In the genomic region with DNA sequence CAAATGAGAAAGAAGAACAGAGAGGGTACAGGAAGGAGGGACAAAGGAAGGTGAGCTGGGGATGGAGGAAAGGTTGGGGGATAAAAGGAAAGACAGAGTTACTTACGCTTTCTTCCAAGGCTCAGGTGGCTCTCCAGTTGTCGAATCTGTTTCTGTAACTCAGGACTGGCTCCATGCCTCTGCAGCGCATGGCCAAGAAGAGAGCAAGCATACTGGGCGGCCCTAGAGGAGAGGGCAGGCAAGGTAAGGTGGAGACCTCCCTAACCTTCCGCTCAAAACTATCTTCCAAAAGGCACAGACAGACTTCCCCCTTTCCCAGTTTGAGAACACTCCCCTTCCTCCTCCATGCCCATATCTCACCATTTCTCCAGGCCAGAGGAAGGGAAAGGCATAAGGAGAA, we compare ENCODE assay signal across 8 cellular contexts. TPM values are rescaled to one million over a fixed set of nuclear protein-coding genes. Genes with fewer than 3 reads are reported as not detected.
DNase-seq lines count a peak whose midpoint lies in the region; TF ChIP-seq lines count a peak whose summit lies in the region.

No MANE protein-coding gene starts in this region.

- peak overlapping the region; percentile 73 for H3K4me3 ChIP-seq in HAP-1
- peak overlapping the region; percentile 76; the same call in 1 of the 2 replicates for H3K4me3 ChIP-seq in iPS DF 6.9 (ENCODE audit: low read length)
- peak overlapping the region; percentile 82 to 92 (median 88) for H3K4me3 ChIP-seq in spleen

- CTCF ChIA-PET in activated CD4-positive, alpha-beta memory T cell treated with anti-CD3 and anti-CD28 coated beads for 36 hours (lab: Charles Lee): interaction anchor here (2.1 kb wide), 1 partner anchor 41 kb away, joined by 7 read pairs; the partner anchor contains the start of gene LIX1L

- DNase-seq in HAP-1 (ENCODE audit: low spot score in 2 of 2) (no peak), iPS DF 6.9 (ENCODE audit: low read depth, low spot score) (no peak), spleen (no peak), hippocampal formation (lab: John Stamatoyannopoulos, UW) (no peak), COR-L47 (lab: John Stamatoyannopoulos, UW) (no peak), head of caudate nucleus (no peak)
- no peak for DNase-seq in activated CD4-positive, alpha-beta memory T cell treated with anti-CD3 and anti-CD28 coated beads for 36 hours
- DNase-seq in activated effector memory CD4-positive, alpha-beta T cell treated with anti-CD3 and anti-CD28 coated beads, Interleukin-2, amount 50 U/mL, for 16 hours: no peak

- peaks cover 15% of the 10 kb centered on the region for H3K36me3 Mint-ChIP-seq in activated CD4-positive, alpha-beta memory T cell treated with anti-CD3 and anti-CD28 coated beads for 36 hours

- no peaks in the 10 kb centered on the region for H3K9me3 ChIP-seq in HAP-1
- no peaks in the 10 kb centered on the region for H3K9me3 ChIP-seq in iPS DF 6.9 (ENCODE audit: control insufficient read depth, insufficient read depth, low read length)
- H3K9me3 ChIP-seq in spleen: no peaks in the 10 kb centered on the region

- H3K36me3 ChIP-seq in HAP-1 (replicated peaks) (peaks cover 14% of the 10 kb centered on the region), iPS DF 6.9 (ENCODE audit: control insufficient read depth, insufficient read depth, low read length) (no peaks in the 10 kb centered on the region), spleen (peaks cover 0 to 57% (median 27%) of the 10 kb centered on the region in 6 donors)

- H3K27me3 Mint-ChIP-seq in activated CD4-positive, alpha-beta memory T cell treated with anti-CD3 and anti-CD28 coated beads for 36 hours: no peaks in the 10 kb centered on the region

- no peak for TF ChIP-seq CTCF in spleen (IDR thresholded peaks at IDR 0.05 in 8 of 11, conservative IDR thresholded peaks at IDR 0.05 in 3 of 11)

- H3K27ac ChIP-seq in iPS DF 6.9 (ENCODE audit: low read length) (no peak overlapping the region), spleen (peak overlapping the region in 7 of 8 donors; percentile 84 to 93 (median 93))

- H3K4me1 ChIP-seq in HAP-1 (peaks cover 8% of the 10 kb centered on the region), iPS DF 6.9 (ENCODE audit: control insufficient read depth, insufficient read depth, low read length) (peaks cover 3% of the 10 kb centered on the region; the same call in 1 of the 2 replicates), spleen (peaks cover 10 to 63% (median 34%) of the 10 kb centered on the region in 6 donors)

- intact Hi-C loops in activated CD4-positive, alpha-beta memory T cell treated with anti-CD3 and anti-CD28 coated beads for 36 hours (cut with micrococcal nuclease): loop anchor here (5.0 kb wide), 2 partner anchors 90 to 120 kb away; no protein-coding TSS in a partner anchor
- intact Hi-C loops in spleen (cut with DNase I; ENCODE audit: low total_unique reads) (no loop called here), head of caudate nucleus (cut with DNase I) (no loop called here)

- POLR2A ChIA-PET in activated CD4-positive, alpha-beta memory T cell treated with anti-CD3 and anti-CD28 coated beads for 36 hours (lab: Charles Lee): interaction anchor here (1.6 to 3.3 kb wide), 4 partner anchors 10 to 134 kb away, joined by 5 to 35 read pairs (median 16); partner anchors contain the start of genes LIX1L, PIAS3 and RBM8A

- peak overlapping the region; percentile 96 for H3K27ac Mint-ChIP-seq in activated CD4-positive, alpha-beta memory T cell treated with anti-CD3 and anti-CD28 coated beads for 36 hours

- no CpG with 5 or more reads among the region's 5 CpGs for WGBS in iPS DF 6.9 (ENCODE audit: insufficient coverage, insufficient read length)
- 73 to 89% (median 84%) methylated on average over 5 of the region's 5 CpGs for WGBS in spleen, 5 donors

- no peaks in the 10 kb centered on the region for H3K9me3 Mint-ChIP-seq in activated CD4-positive, alpha-beta memory T cell treated with anti-CD3 and anti-CD28 coated beads for 36 hours

- peaks cover 47% of the 10 kb centered on the region for H3K4me1 Mint-ChIP-seq in activated CD4-positive, alpha-beta memory T cell treated with anti-CD3 and anti-CD28 coated beads for 36 hours (ENCODE audit: low read depth)

- TF ChIP-seq POLR2A in spleen (IDR thresholded peaks at IDR 0.05): no peak

- in situ Hi-C loops in HAP-1 (cut with MboI; ENCODE audit: low sequenced_read_pairs): no loop called here

- peak overlapping the region; percentile 90 for H3K4me3 Mint-ChIP-seq in activated CD4-positive, alpha-beta memory T cell treated with anti-CD3 and anti-CD28 coated beads for 36 hours

- no peaks in the 10 kb centered on the region for H3K27me3 ChIP-seq in HAP-1 (ENCODE audit: low read depth)
- no peaks in the 10 kb centered on the region for H3K27me3 ChIP-seq in iPS DF 6.9 (ENCODE audit: control insufficient read depth, insufficient read depth, low read length)
- H3K27me3 ChIP-seq in spleen (replicated peaks in 1 of 7): no peaks in the 10 kb centered on the region

RNA-seq across cellular contexts. Expression of gene PEX11B, which starts 0.9 kb away (rescaled TPM):
- total RNA-seq in activated CD4-positive, alpha-beta memory T cell treated with anti-CD3 and anti-CD28 coated beads for 36 hours: 10 to 100 TPM; 22.8 to 25.6 TPM
- total RNA-seq in spleen: 10 to 100 TPM; 23.4 to 35.4 (median 32.3) TPM
- 10 to 100 TPM; 20.3 to 28.0 (median 26.7) TPM for polyA plus RNA-seq in spleen

RNA-seq across cellular contexts. Expression of gene ITGA10, which starts 7.7 kb away (rescaled TPM):
- total RNA-seq in activated CD4-positive, alpha-beta memory T cell treated with anti-CD3 and anti-CD28 coated beads for 36 hours: 1 to 10 TPM; 1.0 to 1.1 TPM
- 1 to 10 TPM in 6 of 7 donors, under 1 TPM in 1; 0.69 to 5.3 (median 3.0) TPM for total RNA-seq in spleen
- polyA plus RNA-seq in spleen: 1 to 10 TPM; 1.0 to 2.1 (median 2.0) TPM

RNA-seq across cellular contexts. Expression of gene RBM8A, which starts 9.7 kb away (rescaled TPM):
- 100 to 1,000 TPM; 275 to 277 TPM for total RNA-seq in activated CD4-positive, alpha-beta memory T cell treated with anti-CD3 and anti-CD28 coated beads for 36 hours
- 100 to 1,000 TPM; 111 to 187 (median 122) TPM for total RNA-seq in spleen
- polyA plus RNA-seq in spleen: 100 to 1,000 TPM in 2 of 3 donors, 10 to 100 TPM in 1; 87.0 to 117 (median 101) TPM

RNA-seq across cellular contexts. Expression of gene ANKRD35, which starts 31.9 kb away (rescaled TPM):
- under 1 TPM; 0.24 to 0.36 TPM for total RNA-seq in activated CD4-positive, alpha-beta memory T cell treated with anti-CD3 and anti-CD28 coated beads for 36 hours
- 1 to 10 TPM in 1 of 7 donors, under 1 TPM in 6; 0.26 to 1.3 (median 0.47) TPM for total RNA-seq in spleen
- under 1 TPM; 0.38 to 0.65 (median 0.57) TPM for polyA plus RNA-seq in spleen

RNA-seq across cellular contexts. Expression of gene LIX1L, which starts 40.2 kb away (rescaled TPM):
- total RNA-seq in activated CD4-positive, alpha-beta memory T cell treated with anti-CD3 and anti-CD28 coated beads for 36 hours: 10 to 100 TPM; 46.6 to 47.8 TPM
- total RNA-seq in spleen: 10 to 100 TPM; 35.1 to 52.9 (median 39.5) TPM
- 10 to 100 TPM; 11.0 to 17.8 (median 14.4) TPM for polyA plus RNA-seq in spleen
